Comparison of ENCODE assay signal across 15 cellular contexts in genomic region chr6:36113701-36114100, GRCh38. TPM values are rescaled to one million over a fixed set of nuclear protein-coding genes. Genes with fewer than 3 reads are reported as not detected.
A peak's percentile ranks its signal among the peaks of the same experiment; 100 is the strongest.
DNase-seq lines count a peak whose midpoint lies in the region; ATAC-seq and TF ChIP-seq lines count a peak whose summit lies in the region.
"Had no signal": no experiment of that assay in that cellular context is flagged by ENCODE, and none has a peak within 500 bp of the region (broad histone marks: within the 10 kb centered on the region; RNA-seq: fewer than 3 reads in every experiment).

No MANE protein-coding gene starts in this region.

- H3K36me3 ChIP-seq in GM23338 (ENCODE audit: insufficient read depth): no peaks in the 10 kb centered on the region
- H3K36me3 ChIP-seq: colonic mucosa, prostate gland had no signal

- H3K27ac ChIP-seq in GM23338 (ENCODE audit: low read depth): no peak overlapping the region
- H3K27ac ChIP-seq: A549, colonic mucosa, prostate gland had no signal

- H3K27me3 ChIP-seq in GM23338 (ENCODE audit: insufficient read depth): no peaks in the 10 kb centered on the region
- H3K27me3 ChIP-seq: colonic mucosa, Peyer's patch had no signal

- no peaks in the 10 kb centered on the region for H3K9me2 ChIP-seq in GM23338 (ENCODE audit: insufficient read depth)

- peaks cover 5% of the 10 kb centered on the region; the same call in 1 of the 3 replicates for H3K36me3 Mint-ChIP-seq in GM23338 (ENCODE audit: low read depth)
- H3K36me3 Mint-ChIP-seq in activated naive CD8-positive, alpha-beta T cell treated with anti-CD3 and anti-CD28 coated beads, Interleukin-2, amount 50 U/mL, for 24 hours (ENCODE audit: low read depth): peaks cover 19% of the 10 kb centered on the region
- H3K36me3 Mint-ChIP-seq in natural killer cell treated with Interleukin-12 subunit alpha and Interleukin-12 subunit beta and Interleukin-15 and Interleukin-18, amount 100 ng/mL, for 72 hours: peaks cover 5% of the 10 kb centered on the region

- H3K9me3 Mint-ChIP-seq in GM23338: no peaks in the 10 kb centered on the region
- no peaks in the 10 kb centered on the region for H3K9me3 Mint-ChIP-seq in activated naive CD8-positive, alpha-beta T cell treated with anti-CD3 and anti-CD28 coated beads, Interleukin-2, amount 50 U/mL, for 24 hours
- no peaks in the 10 kb centered on the region for H3K9me3 Mint-ChIP-seq in natural killer cell treated with Interleukin-12 subunit alpha and Interleukin-12 subunit beta and Interleukin-15 and Interleukin-18, amount 100 ng/mL, for 72 hours

- H3K27ac Mint-ChIP-seq in GM23338: no peak overlapping the region
- H3K27ac Mint-ChIP-seq in activated naive CD8-positive, alpha-beta T cell treated with anti-CD3 and anti-CD28 coated beads, Interleukin-2, amount 50 U/mL, for 24 hours: peak overlapping the region; percentile 60
- peak overlapping the region; percentile 70 to 100 for H3K27ac Mint-ChIP-seq in natural killer cell treated with Interleukin-12 subunit alpha and Interleukin-12 subunit beta and Interleukin-15 and Interleukin-18, amount 100 ng/mL, for 72 hours

- H2AFZ ChIP-seq in GM23338: no peak overlapping the region

- H3K4me3 Mint-ChIP-seq in GM23338: no peak overlapping the region
- no peak overlapping the region for H3K4me3 Mint-ChIP-seq in activated naive CD8-positive, alpha-beta T cell treated with anti-CD3 and anti-CD28 coated beads, Interleukin-2, amount 50 U/mL, for 24 hours
- H3K4me3 Mint-ChIP-seq in natural killer cell treated with Interleukin-12 subunit alpha and Interleukin-12 subunit beta and Interleukin-15 and Interleukin-18, amount 100 ng/mL, for 72 hours: no peak overlapping the region

- ATAC-seq in GM23338 (peak; percentile 61), HG02885 (IDR thresholded peaks at IDR 0.05; ENCODE audit: poor library complexity, unreplicated experiment) (no peak), HG03097 (IDR thresholded peaks at IDR 0.05; ENCODE audit: low FRiP score, unreplicated experiment) (no peak)
- ATAC-seq in activated naive CD8-positive, alpha-beta T cell treated with anti-CD3 and anti-CD28 coated beads, Interleukin-2, amount 50 U/mL, for 24 hours: no peak
- no peak for ATAC-seq in natural killer cell treated with Interleukin-12 subunit alpha and Interleukin-12 subunit beta and Interleukin-15 and Interleukin-18, amount 100 ng/mL, for 72 hours
- ATAC-seq: A549 had no signal

- H3K79me2 ChIP-seq in GM23338 (replicated peaks; ENCODE audit: insufficient read depth): no peaks in the 10 kb centered on the region

- peaks cover 4% of the 10 kb centered on the region for H3K27me3 Mint-ChIP-seq in GM23338 (ENCODE audit: insufficient read depth, low read depth, poor library complexity)
- no peaks in the 10 kb centered on the region for H3K27me3 Mint-ChIP-seq in activated naive CD8-positive, alpha-beta T cell treated with anti-CD3 and anti-CD28 coated beads, Interleukin-2, amount 50 U/mL, for 24 hours
- no peaks in the 10 kb centered on the region for H3K27me3 Mint-ChIP-seq in natural killer cell treated with Interleukin-12 subunit alpha and Interleukin-12 subunit beta and Interleukin-15 and Interleukin-18, amount 100 ng/mL, for 72 hours

- H4K20me1 ChIP-seq in GM23338 (replicated peaks; ENCODE audit: insufficient read depth): no peaks in the 10 kb centered on the region

- H3K4me1 Mint-ChIP-seq in GM23338: peaks cover 30% of the 10 kb centered on the region
- H3K4me1 Mint-ChIP-seq in activated naive CD8-positive, alpha-beta T cell treated with anti-CD3 and anti-CD28 coated beads, Interleukin-2, amount 50 U/mL, for 24 hours: peaks cover 79% of the 10 kb centered on the region
- peaks cover 53% of the 10 kb centered on the region in 2 donors for H3K4me1 Mint-ChIP-seq in natural killer cell treated with Interleukin-12 subunit alpha and Interleukin-12 subunit beta and Interleukin-15 and Interleukin-18, amount 100 ng/mL, for 72 hours (ENCODE audit: low read depth in 2 of 2)

- TF ChIP-seq CTCF in GM23338 (conservative IDR thresholded peaks at IDR 0.05; ENCODE audit: low read depth in 2 of 2): no peak

- peak; percentile 40 for DNase-seq in NCI-H2171 treated with DMSO at 0.1 percent for 48 hours (lab: John Stamatoyannopoulos, UW)
- DNase-seq in NCI-H2171 (lab: John Stamatoyannopoulos, UW): no peak
- peak; percentile 29 for DNase-seq in GM23338 (ENCODE audit: low spot score)
- no peak for DNase-seq in activated naive CD8-positive, alpha-beta T cell treated with anti-CD3 and anti-CD28 coated beads, Interleukin-2, amount 50 U/mL, for 24 hours
- no peak for DNase-seq in natural killer cell treated with Interleukin-12 subunit alpha and Interleukin-12 subunit beta and Interleukin-15 and Interleukin-18, amount 100 ng/mL, for 72 hours (ENCODE audit: low spot score)
- no peak for DNase-seq in D341Med (ENCODE audit: low spot score)
- DNase-seq: anterior cingulate cortex, Calu3, colonic mucosa, NCI-H524 treated with DMSO at 0.1 percent for 48 hours had no signal

- no peak overlapping the region for H3K4me3 ChIP-seq in GM23338
- H3K4me3 ChIP-seq: A549, colonic mucosa, Peyer's patch, prostate gland had no signal

- no peaks in the 10 kb centered on the region for H3F3A ChIP-seq in GM23338 (replicated peaks; ENCODE audit: low read depth)

- no peak overlapping the region for H3K4me2 ChIP-seq in GM23338
- H3K4me2 ChIP-seq: A549 had no signal

- no peaks in the 10 kb centered on the region for H3K4me1 ChIP-seq in GM23338 (ENCODE audit: insufficient read depth)
- H3K4me1 ChIP-seq: A549, prostate gland had no signal

TF ChIP-seq in GM23338, 12 proteins besides CTCF, POLR2A, EP300 and RAD21 (continues in another document):
- no peak for TF ChIP-seq ZNF462 (CRISPR knock-in tag; IDR thresholded peaks at IDR 0.05)
- TF ChIP-seq NANOG (IDR thresholded peaks at IDR 0.05; ENCODE audit: borderline replicate concordance): no peak
- TF ChIP-seq ZNF331 (CRISPR knock-in tag; IDR thresholded peaks at IDR 0.05; ENCODE audit: low read depth): no peak

RNA-seq across cellular contexts. Expression of gene MAPK13, which starts 16.6 kb away (rescaled TPM):
- 7.7 and 12.3 TPM in 2 replicates for total RNA-seq in GM23338 (2014; rRNA removed; shearing (Covaris generic))
- polyA plus RNA-seq in GM23338 (2016; fragmentation: Nextera tagmentation; extraction: Ambion mirVana): 6.3 TPM in 2 replicates
- 10 to 100 TPM; 40.7 to 74.2 TPM for total RNA-seq in natural killer cell treated with Interleukin-12 subunit alpha and Interleukin-12 subunit beta and Interleukin-15 and Interleukin-18, amount 100 ng/mL, for 72 hours

Comparison
In these comparisons a context has a peak if more than half of its experiments do, and no peak if none do; other contexts are left out.
1. DNase-seq: peak in NCI-H2171 treated with DMSO at 0.1 percent for 48 hours (single experiment) and GM23338 (single experiment); none in NCI-H2171 (single experiment), activated naive CD8-positive, alpha-beta T cell treated with anti-CD3 and anti-CD28 coated beads, Interleukin-2, amount 50 U/mL, for 24 hours (single experiment), natural killer cell treated with Interleukin-12 subunit alpha and Interleukin-12 subunit beta and Interleukin-15 and Interleukin-18, amount 100 ng/mL, for 72 hours (single experiment) and D341Med (single experiment).